Comparison of ENCODE assay signal across 9 cellular contexts in the genomic region with DNA sequence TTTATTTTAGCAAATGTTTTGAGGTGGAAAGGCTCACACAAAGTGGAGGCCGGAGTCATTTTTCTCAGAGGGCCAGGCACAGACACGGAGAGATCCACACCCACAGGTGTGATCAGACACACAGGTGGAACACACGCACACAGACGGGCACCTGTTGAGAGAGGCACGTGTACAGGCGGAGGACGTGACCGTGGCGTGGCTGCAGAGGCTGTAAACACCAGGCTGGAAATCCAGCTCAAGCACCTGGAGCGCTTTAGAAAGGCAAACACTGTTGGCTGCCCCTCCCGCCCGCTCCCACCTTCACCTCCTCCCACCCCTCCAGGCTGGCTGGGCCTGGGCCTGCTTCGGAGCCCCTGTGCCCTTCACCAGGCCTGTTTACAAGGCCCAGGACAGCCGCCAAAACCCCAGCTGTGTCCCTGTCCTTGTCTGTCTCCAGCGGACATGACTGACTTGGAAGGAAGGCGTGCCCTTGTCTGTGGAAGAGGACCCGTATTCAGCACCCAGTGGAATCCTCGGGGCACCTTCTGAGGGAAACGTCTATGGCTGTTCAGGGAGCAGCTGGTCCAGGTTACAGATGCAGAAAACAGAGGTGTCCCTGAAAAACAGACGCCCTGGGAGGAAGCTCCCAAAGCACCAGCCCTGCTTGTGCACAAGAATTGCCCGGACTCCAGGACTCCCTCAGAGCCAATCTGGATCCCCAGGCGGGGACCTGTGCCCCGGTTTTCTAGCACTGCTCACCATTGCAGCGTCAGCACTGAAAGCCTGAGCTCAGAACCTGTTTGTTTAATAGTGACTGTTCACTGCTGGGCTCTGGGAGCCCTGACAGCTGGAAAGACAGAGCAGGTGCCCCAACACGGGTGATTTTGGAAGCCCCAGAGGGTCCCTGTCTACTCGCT.
DNase-seq lines count a peak whose midpoint lies in the region; ATAC-seq, FAIRE-seq and TF ChIP-seq lines count a peak whose summit lies in the region.
"Had no signal": no experiment of that assay in that cellular context is flagged by ENCODE, and none has a peak within 500 bp of the region (broad histone marks: within the 10 kb centered on the region; RNA-seq: fewer than 3 reads in every experiment).

No MANE protein-coding gene starts in this region.

- no peak overlapping the region for H3K4me3 ChIP-seq in IMR-90 (ENCODE audit: insufficient read depth, low read depth, low read length)
- H3K4me3 ChIP-seq in HepG2 (replicated peaks in 1 of 3; ENCODE audit: insufficient read depth in 1 of 3, low read depth in 2 of 3, low read length in 3 of 3): peak overlapping the region; percentile 62 to 74 (median 70)
- H3K4me3 ChIP-seq in stomach: no peak overlapping the region
- H3K4me3 ChIP-seq in CD8-positive, alpha-beta T cell (ENCODE audit: low read depth, low read length): no peak overlapping the region

- no TSS peak for BruUV-seq in IMR-90 (replicated peaks; lab: Mats Ljungman, UMichigan)
- TSS peak; percentile 75 for BruUV-seq in HepG2 (replicated peaks; lab: Mats Ljungman, UMichigan)

- H2BK15ac ChIP-seq in IMR-90 (ENCODE audit: low read depth, low read length): peak overlapping the region; percentile 81; the same call in 2 of the 3 replicates

- no peak overlapping the region for H3K27ac Mint-ChIP-seq in CD8-positive, alpha-beta T cell

- 0 out of 2 replicates have a peak overlapping the region, but pooled peaks have one; percentile 94 for H3K23ac ChIP-seq in IMR-90 (ENCODE audit: low read depth, low read length)

- H2BK120ac ChIP-seq in IMR-90 (ENCODE audit: low read depth, low read length): peak overlapping the region; percentile 100

- no peak for TF ChIP-seq RAD21 in IMR-90 (IDR thresholded peaks at IDR 0.05; ENCODE audit: low read length)
- TF ChIP-seq RAD21 in HepG2 (CRISPR knock-in tag; IDR thresholded peaks at IDR 0.05): no peak

- H3K36me3 Mint-ChIP-seq in CD8-positive, alpha-beta T cell: no peaks in the 10 kb centered on the region

- dilution Hi-C loops in IMR-90 (cut with HindIII; ENCODE audit: low sequenced_read_pairs, unreplicated experiment): no loop called here

- TF ChIP-seq CTCF in IMR-90 (conservative IDR thresholded peaks at IDR 0.05; ENCODE audit: low read depth, low read length) (no peak), HepG2 (CRISPR knock-in tag; IDR thresholded peaks at IDR 0.05) (no peak; the same call in 1 of the 2 replicates), stomach (IDR thresholded peaks at IDR 0.05) (no peak)
- no peak for TF ChIP-seq CTCF in CD8-positive, alpha-beta T cell (IDR thresholded peaks at IDR 0.05)

- peak overlapping the region; percentile 95 for H2BK20ac ChIP-seq in IMR-90 (ENCODE audit: low read depth, low read length)

- H3K9me3 ChIP-seq in IMR-90 (ENCODE audit: control insufficient read depth, insufficient read depth, low read length): no peaks in the 10 kb centered on the region
- no peaks in the 10 kb centered on the region for H3K9me3 ChIP-seq in HepG2 (ENCODE audit: low read length)
- H3K9me3 ChIP-seq in stomach: no peaks in the 10 kb centered on the region
- no peaks in the 10 kb centered on the region for H3K9me3 ChIP-seq in CD8-positive, alpha-beta T cell (ENCODE audit: low read length)

- peak overlapping the region; percentile 96; the same call in 1 of the 2 replicates for H3K18ac ChIP-seq in IMR-90 (ENCODE audit: low read depth, low read length)

- intact Hi-C loops in IMR-90 (cut with micrococcal nuclease): no loop called here
- intact Hi-C loops in HepG2 (cut with micrococcal nuclease; ENCODE audit: unreplicated experiment): no loop called here
- intact Hi-C loops in stomach (cut with DNase I; ENCODE audit: low total_unique reads): no loop called here
- intact Hi-C loops in CD8-positive, alpha-beta T cell (cut with DNase I, micrococcal nuclease): no loop called here

- H4K8ac ChIP-seq in IMR-90 (ENCODE audit: low read depth in 2 of 2, low read length in 2 of 2): peak overlapping the region; percentile 98 to 99; a peak in 2 of 4 replicates

- ATAC-seq in IMR-90 (ENCODE audit: low read depth): no peak
- peak; percentile 31 for ATAC-seq in HepG2
- no peak for ATAC-seq in GM18505 (IDR thresholded peaks at IDR 0.05; ENCODE audit: unreplicated experiment)
- ATAC-seq in CD8-positive, alpha-beta T cell: no peak

- no peak overlapping the region for H3K9ac ChIP-seq in IMR-90 (ENCODE audit: low read depth, low read length)
- H3K9ac ChIP-seq in HepG2 (ENCODE audit: insufficient read depth, low read depth, low read length): peak overlapping the region; percentile 73

- peak overlapping the region; percentile 97 for H4K5ac ChIP-seq in IMR-90 (ENCODE audit: low read depth, low read length)

- no peak overlapping the region for H3K4me3 Mint-ChIP-seq in CD8-positive, alpha-beta T cell

- H2AK5ac ChIP-seq in IMR-90 (ENCODE audit: low read depth, low read length): peak overlapping the region; percentile 96

- H3K56ac ChIP-seq in IMR-90 (ENCODE audit: extremely low read depth, insufficient read depth, low read length): no peak overlapping the region

- no peaks in the 10 kb centered on the region for H3K79me2 ChIP-seq in HepG2 (ENCODE audit: insufficient read depth, low read length)

- TF ChIP-seq POLR2A in IMR-90 (IDR thresholded peaks at IDR 0.05; ENCODE audit: low read depth, low read length) (no peak), HepG2 (IDR thresholded peaks at IDR 0.05; ENCODE audit: insufficient read depth in 1 of 2, low read depth in 2 of 2, low read length in 2 of 2) (peak in 1 of 2 experiments; percentile 21; a peak in 1 of 4 replicates), stomach (IDR thresholded peaks at IDR 0.05) (no peak), GM18505 (IDR thresholded peaks at IDR 0.05; ENCODE audit: borderline replicate concordance, extremely low read depth, insufficient read depth, insufficient read length) (no peak)

- no peaks in the 10 kb centered on the region for H3K4me1 Mint-ChIP-seq in CD8-positive, alpha-beta T cell (ENCODE audit: low read depth)

- H3K27ac ChIP-seq in IMR-90 (ENCODE audit: insufficient read depth, low read length) (peak overlapping the region; percentile 11; the same call in 1 of the 2 replicates), adipose tissue (ENCODE audit: low read depth, low read length) (peak overlapping the region; percentile 30), HepG2 (ENCODE audit: extremely low read length, insufficient read depth, low read length) (peak overlapping the region; percentile 88), stomach (peak overlapping the region; percentile 84 to 93 (median 89))
- no peak overlapping the region for H3K27ac ChIP-seq in CD8-positive, alpha-beta T cell (ENCODE audit: low read depth, low read length)

- H3K27me3 ChIP-seq in IMR-90 (ENCODE audit: control insufficient read depth, insufficient read depth, low read length): no peaks in the 10 kb centered on the region
- H3K27me3 ChIP-seq in HepG2 (ENCODE audit: control insufficient read depth in 1 of 2, insufficient read depth in 2 of 2, low read length in 2 of 2): no peaks in the 10 kb centered on the region
- no peaks in the 10 kb centered on the region for H3K27me3 ChIP-seq in stomach
- no peaks in the 10 kb centered on the region for H3K27me3 ChIP-seq in CD8-positive, alpha-beta T cell (ENCODE audit: insufficient read depth, low read length)

- peak overlapping the region; percentile 29 for H2BK5ac ChIP-seq in IMR-90 (ENCODE audit: low read depth, low read length, poor library complexity, severe bottlenecking)

- H3K14ac ChIP-seq in IMR-90 (replicated peaks; ENCODE audit: low read depth, low read length): peak overlapping the region; percentile 23; the same call in 1 of the 2 replicates

- no peak for FAIRE-seq in HepG2 (lab: Jason Lieb, UNC)

- CTCF ChIA-PET in IMR-90 (lab: Yijun Ruan, JAX) (no interaction called here), HepG2 (lab: Yijun Ruan, JAX; ENCODE audit: low intra/inter-chr PET ratio, low total read pairs) (no interaction called here)
- CTCF ChIA-PET in CD8-positive, alpha-beta T cell (lab: Charles Lee): no interaction called here

- WGBS in IMR-90 (ENCODE audit: extremely low coverage in 2 of 2, insufficient read length in 1 of 2), 2 experiments: 67% methylated on average over 11 of the region's 26 CpGs; no CpG with 5 or more reads in 1 of the 2 experiments
- WGBS in adipose tissue, 3 donors: 24 to 65% (median 58%) methylated on average over 26 of the region's 26 CpGs
- WGBS in HepG2 (ENCODE audit: low lambda C conversion rate): 1% methylated on average over 22 of the region's 26 CpGs
- WGBS in stomach, 5 donors: 18 to 42% (median 28%) methylated on average over 23 to 26 of the region's 26 CpGs

- no peak for DNase-seq in IMR-90
- DNase-seq in HepG2 (ENCODE audit: low spot score): peak; percentile 69
- peak; percentile 77 for DNase-seq in stomach
- no peak for DNase-seq in CD8-positive, alpha-beta T cell
- DNase-seq in AG08396 (ENCODE audit: low spot score): no peak
- no peak for DNase-seq in SIG-M5 (lab: John Stamatoyannopoulos, UW)
- DNase-seq: amniotic stem cell had no signal

- no peaks in the 10 kb centered on the region for H3K9me3 Mint-ChIP-seq in CD8-positive, alpha-beta T cell

- H3K4me1 ChIP-seq in IMR-90 (ENCODE audit: control insufficient read depth, insufficient read depth, low read length): peaks cover 63% of the 10 kb centered on the region
- peaks cover 98% of the 10 kb centered on the region for H3K4me1 ChIP-seq in HepG2 (ENCODE audit: insufficient read depth, low read length)
- peaks cover 89 to 100% (median 94%) of the 10 kb centered on the region in 4 donors for H3K4me1 ChIP-seq in stomach
- no peaks in the 10 kb centered on the region for H3K4me1 ChIP-seq in CD8-positive, alpha-beta T cell (ENCODE audit: insufficient read depth, low read length)

- peak overlapping the region; percentile 98 for H3K4ac ChIP-seq in IMR-90 (ENCODE audit: low read depth, low read length)

- H3K4me2 ChIP-seq in IMR-90 (ENCODE audit: low read depth, low read length) (no peak overlapping the region), HepG2 (ENCODE audit: low read depth, low read length) (peak overlapping the region; percentile 98)

- H3K9me1 ChIP-seq in IMR-90 (ENCODE audit: insufficient read depth, low read length): peaks cover 28% of the 10 kb centered on the region

- no peaks in the 10 kb centered on the region for H3K36me3 ChIP-seq in IMR-90 (ENCODE audit: control insufficient read depth, insufficient read depth, low read length)
- no peaks in the 10 kb centered on the region for H3K36me3 ChIP-seq in HepG2 (replicated peaks in 1 of 2; ENCODE audit: control insufficient read depth in 1 of 2, insufficient read depth in 2 of 2, low read length in 2 of 2)
- H3K36me3 ChIP-seq in stomach: no peaks in the 10 kb centered on the region
- no peaks in the 10 kb centered on the region for H3K36me3 ChIP-seq in CD8-positive, alpha-beta T cell (ENCODE audit: insufficient read depth, low read length)

- H2AFZ ChIP-seq in IMR-90 (replicated peaks; ENCODE audit: low read length, poor library complexity) (peak overlapping the region; percentile 92), HepG2 (ENCODE audit: low read length) (no peak overlapping the region)

- H4K20me1 ChIP-seq in IMR-90 (ENCODE audit: insufficient read depth, low read length) (no peaks in the 10 kb centered on the region), HepG2 (ENCODE audit: insufficient read depth, low read length) (no peaks in the 10 kb centered on the region)

- no peak; a peak in 1 of 4 replicates for TF ChIP-seq EP300 in HepG2 (IDR thresholded peaks at IDR 0.05; ENCODE audit: low read depth in 2 of 2, low read length in 2 of 2)
- 0 out of 2 replicates have a peak, but pooled peaks have one; percentile 26 for TF ChIP-seq EP300 in HepG2 (CRISPR knock-in tag; IDR thresholded peaks at IDR 0.05; ENCODE audit: borderline replicate concordance)
- no peak for TF ChIP-seq EP300 in stomach (IDR thresholded peaks at IDR 0.05)

- peaks cover 2% of the 10 kb centered on the region for H3K27me3 Mint-ChIP-seq in CD8-positive, alpha-beta T cell (ENCODE audit: low read depth)

- peak overlapping the region; percentile 99 for H4K91ac ChIP-seq in IMR-90 (ENCODE audit: insufficient read depth, low read depth, low read length)

- in situ Hi-C loops in IMR-90 (cut with MboI; ENCODE audit: low sequenced_read_pairs) (no loop called here), HepG2 (cut with HindIII; ENCODE audit: extremely low pct_ligation_motif_present, low pct_unique_long_range_greater_than_20kb) (loop anchor here (5.0 kb wide), 2 partner anchors 69 to 301 kb away; a partner anchor contains a TSS)

- H2AK9ac ChIP-seq in IMR-90 (replicated peaks; ENCODE audit: low read depth, low read length, poor library complexity): peak overlapping the region; percentile 49

- POLR2A ChIA-PET in IMR-90 (lab: Charles Lee; ENCODE audit: unreplicated experiment) (no interaction called here), HepG2 (lab: Yijun Ruan, JAX) (interaction anchor here (0.8 to 10.9 kb wide), 41 partner anchors 8 to 669 kb away, joined by 3 to 169 read pairs (median 4); a partner anchor contains a TSS)
- POLR2A ChIA-PET in CD8-positive, alpha-beta T cell (lab: Charles Lee): interaction anchor here (0.6 kb wide), 1 partner anchor 300 kb away, joined by 3 read pairs; a partner anchor contains a TSS

- H3K79me1 ChIP-seq in IMR-90 (ENCODE audit: low read depth in 1 of 2, low read length in 2 of 2): peaks cover 0 to 5% of the 10 kb centered on the region in 2 experiments; a peak in 1 of 4 replicates

Comparison
In these comparisons a context has a peak if more than half of its experiments do, and no peak if none do; other contexts are left out.
1. DNase-seq: peak in HepG2 (single experiment) and stomach (single experiment); none in IMR-90 (single experiment), CD8-positive, alpha-beta T cell (0 of 7), AG08396 (single experiment) and SIG-M5 (single experiment).
2. H3K4me3 ChIP-seq: peak in HepG2 (3 of 3); none in IMR-90 (single experiment), stomach (0 of 4) and CD8-positive, alpha-beta T cell (single experiment).